Comparison of ENCODE assay signal across 13 cellular contexts in genomic region chr7:5631185-5631584, GRCh38. TPM values are rescaled to one million over a fixed set of nuclear protein-coding genes. Genes with fewer than 3 reads are reported as not detected.
DNase-seq lines count a peak whose midpoint lies in the region; ATAC-seq and TF ChIP-seq lines count a peak whose summit lies in the region.
"Had no signal": no experiment of that assay in that cellular context is flagged by ENCODE, and none has a peak within 500 bp of the region (broad histone marks: within the 10 kb centered on the region; RNA-seq: fewer than 3 reads in every experiment).

No MANE protein-coding gene starts in this region.

- no peak for ATAC-seq in natural killer cell
- no peak for ATAC-seq in HG03521 (IDR thresholded peaks at IDR 0.05; ENCODE audit: unreplicated experiment)

- no peak overlapping the region for H3K4me3 Mint-ChIP-seq in Caco-2 (ENCODE audit: unreplicated experiment)
- peak overlapping the region; percentile 59 for H3K4me3 Mint-ChIP-seq in natural killer cell
- H3K4me3 Mint-ChIP-seq: H9 had no signal

- H3K27me3 Mint-ChIP-seq in Caco-2 (ENCODE audit: insufficient read depth, unreplicated experiment), result no peaks in the 10 kb centered on the region
- H3K27me3 Mint-ChIP-seq in natural killer cell (ENCODE audit: low read depth in 2 of 2), result no peaks in the 10 kb centered on the region

- H3K27ac ChIP-seq in A673 (ENCODE audit: low read depth, low read length, poor library complexity, severe bottlenecking) (peak overlapping the region; percentile 94), cingulate gyrus (ENCODE audit: low read depth, low read length) (peak overlapping the region; percentile 29)

- intact Hi-C loops in A673 (cut with micrococcal nuclease; ENCODE audit: unreplicated experiment), result no loop called here
- intact Hi-C loops in Caco-2 (cut with micrococcal nuclease; ENCODE audit: unreplicated experiment), result no loop called here
- intact Hi-C loops in natural killer cell (cut with micrococcal nuclease), result loop anchor here (5.0 kb wide), 1 partner anchor 36 kb away; no protein-coding TSS in a partner anchor

- H3K9me3 ChIP-seq in A673 (ENCODE audit: low read depth, low read length, poor library complexity, severe bottlenecking) (no peaks in the 10 kb centered on the region), Caco-2 (no peaks in the 10 kb centered on the region)

- H3K36me3 Mint-ChIP-seq in Caco-2 (ENCODE audit: insufficient read depth, unreplicated experiment) (peaks cover 52% of the 10 kb centered on the region), natural killer cell (no peaks in the 10 kb centered on the region)

- POLR2A ChIA-PET in A673 (lab: Charles Lee; ENCODE audit: low non-redundant PET), result interaction anchor here (0.5 kb wide), 1 partner anchor 200 kb away, joined by 5 read pairs; no protein-coding TSS in a partner anchor
- POLR2A ChIA-PET in Caco-2 (lab: Charles Lee), result no interaction called here

- H3K27ac Mint-ChIP-seq in Caco-2 (ENCODE audit: unreplicated experiment) (peak overlapping the region; percentile 25), natural killer cell (peak overlapping the region; percentile 26 to 74)

- DNase-seq in A673 (ENCODE audit: low spot score), result no peak
- DNase-seq in Caco-2, result no peak
- DNase-seq in natural killer cell, result no peak
- no peak for DNase-seq in DMS53 (lab: John Stamatoyannopoulos, UW)
- no peak for DNase-seq in cerebellar nuclear complex (lab: John Stamatoyannopoulos, UW)
- no peak for DNase-seq in GM10266 (ENCODE audit: extremely low spot score)
- DNase-seq: H9, NCI-H1092 treated with DMSO at 0.1 percent for 48 hours, NCI-H2227 treated with DMSO at 0.1 percent for 48 hours had no signal

- H3K27me3 ChIP-seq in A673 (replicated peaks; ENCODE audit: insufficient read depth, low read depth, low read length, poor library complexity) (no peaks in the 10 kb centered on the region), Caco-2 (replicated peaks; ENCODE audit: control insufficient read depth, insufficient read depth, low read length) (no peaks in the 10 kb centered on the region)

- no peaks in the 10 kb centered on the region for H3K9me3 Mint-ChIP-seq in Caco-2 (ENCODE audit: unreplicated experiment)
- H3K9me3 Mint-ChIP-seq in natural killer cell, result no peaks in the 10 kb centered on the region
- H3K9me3 Mint-ChIP-seq: H9 had no signal

- TF ChIP-seq CTCF in A673 (conservative IDR thresholded peaks at IDR 0.05; ENCODE audit: low read depth, low read length), result no peak
- no peak for TF ChIP-seq CTCF in Caco-2 (IDR thresholded peaks at IDR 0.05; ENCODE audit: insufficient read depth in 1 of 2, low read depth in 1 of 2, low read length in 1 of 2, severe bottlenecking in 1 of 2, unreplicated experiment in 1 of 2)
- TF ChIP-seq CTCF in natural killer cell (IDR thresholded peaks at IDR 0.05), result no peak
- no peak for TF ChIP-seq CTCF in GM10266 (IDR thresholded peaks at IDR 0.05; ENCODE audit: control insufficient read depth, insufficient read depth, low read depth, missing control alignments)

- CTCF ChIA-PET in A673 (lab: Charles Lee) (no interaction called here), Caco-2 (lab: Charles Lee) (no interaction called here)

- H3K36me3 ChIP-seq in A673 (ENCODE audit: insufficient read depth, low read length, poor library complexity, severe bottlenecking) (no peaks in the 10 kb centered on the region), Caco-2 (ENCODE audit: control insufficient read depth, insufficient read depth, low read length) (no peaks in the 10 kb centered on the region)

- no peak overlapping the region for H3K4me3 ChIP-seq in A673 (ENCODE audit: low read depth, low read length, poor library complexity, severe bottlenecking)
- H3K4me3 ChIP-seq in Caco-2 (ENCODE audit: low read depth, low read length), result no peak overlapping the region
- H3K4me3 ChIP-seq: lung, skin epidermis had no signal

- peaks cover 12% of the 10 kb centered on the region for H3K4me1 Mint-ChIP-seq in Caco-2 (ENCODE audit: low read depth, unreplicated experiment)
- peaks cover 35 to 39% of the 10 kb centered on the region in 2 donors for H3K4me1 Mint-ChIP-seq in natural killer cell

- BruUV-seq in A673 (replicated peaks; lab: Mats Ljungman, UMichigan) (no TSS peak), Caco-2 (replicated peaks; lab: Mats Ljungman, UMichigan) (no TSS peak)

- H3K4me1 ChIP-seq in A673 (ENCODE audit: insufficient read depth, low read length, poor library complexity, severe bottlenecking) (peaks cover 69% of the 10 kb centered on the region), Caco-2 (peaks cover 6% of the 10 kb centered on the region; the same call in 1 of the 2 replicates)

RNA-seq across cellular contexts. Expression of gene FSCN1, which starts 38.6 kb away (rescaled TPM):
- 475 and 479 TPM in 2 replicates for total RNA-seq in A673 (2021)
- total RNA-seq in Caco-2 (2022), result 78.2 and 91.0 TPM in 2 replicates
- total RNA-seq in natural killer cell, result 1 to 10 TPM; 3.7 to 6.4 (median 4.8) TPM

Comparison
In these comparisons a context has a peak if more than half of its experiments do, and no peak if none do; other contexts are left out.
1. RNA of gene FSCN1, which starts 38.6 kb away (total RNA-seq): 475 to 479 TPM in A673 and 78.2 to 91.0 TPM in Caco-2; 3.7 to 6.4 TPM in natural killer cell; every median in the first group is over 10 times any median in the second.